Comparison of ENCODE assay signal across 10 cellular contexts in the genomic region with DNA sequence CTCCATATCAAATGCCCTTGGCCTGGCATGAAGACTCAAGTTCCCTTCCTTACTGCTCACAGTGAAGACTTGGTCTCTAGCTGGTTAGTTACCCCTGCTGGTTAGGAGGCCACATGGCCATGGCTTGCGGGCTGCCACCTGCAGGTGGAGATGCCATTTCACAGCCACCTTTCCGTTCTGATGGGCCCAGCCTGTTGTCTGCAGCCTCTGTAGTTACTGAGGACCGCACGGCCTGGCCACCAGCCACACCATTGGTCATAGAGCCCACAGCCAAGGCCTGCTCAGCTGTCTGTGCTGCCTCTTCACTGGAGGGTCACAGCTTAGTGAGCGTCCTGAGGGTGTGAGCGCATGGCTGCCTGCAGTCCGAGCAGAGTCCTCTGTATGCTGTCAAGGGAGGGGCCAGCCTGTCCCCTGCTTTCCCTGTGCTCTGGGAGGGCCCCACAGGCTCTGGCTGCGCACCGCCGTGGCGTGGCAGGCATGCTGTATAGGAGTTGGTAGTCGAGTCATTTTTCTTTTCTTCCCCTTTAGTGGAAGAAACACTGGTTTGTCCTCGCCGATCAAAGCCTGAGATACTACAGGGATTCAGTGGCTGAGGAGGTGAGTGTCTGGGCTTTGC. TPM values are rescaled to one million over a fixed set of nuclear protein-coding genes. Genes with fewer than 3 reads are reported as not detected.
A peak's percentile ranks its signal among the peaks of the same experiment; 100 is the strongest.
DNase-seq lines count a peak whose midpoint lies in the region; ATAC-seq, FAIRE-seq and TF ChIP-seq lines count a peak whose summit lies in the region.
"Had no signal": no experiment of that assay in that cellular context is flagged by ENCODE, and none has a peak within 500 bp of the region (broad histone marks: within the 10 kb centered on the region; RNA-seq: fewer than 3 reads in every experiment).

No MANE protein-coding gene starts in this region.

- intact Hi-C loops in heart right ventricle (cut with DNase I) (loop anchor here in 5 of 10 donors (5.0 to 10.0 kb wide), 4 partner anchors 88 to 158 kb away; partner anchors contain the start of genes FLCN (in 2 of the 5) and NT5M (in 1 of the 5)), cardiac septum (cut with DNase I) (no loop called here)

- no peaks in the 10 kb centered on the region for H3K79me2 ChIP-seq in SU-DHL-6 (ENCODE audit: insufficient read depth, low read length)

- no peaks in the 10 kb centered on the region for H3K9me3 Mint-ChIP-seq in stimulated activated effector memory CD8-positive, alpha-beta T cell treated with anti-CD3 and anti-CD28 coated beads, Interleukin-12 subunit alpha, Interleukin-12 subunit beta, amount 100 ng/mL, for 72 hours

- H3K27ac ChIP-seq in heart right ventricle: peak overlapping the region in 2 of 10 donors; percentile 4 to 31
- H3K27ac ChIP-seq in SU-DHL-6 (ENCODE audit: low read depth, low read length): no peak overlapping the region

- TF ChIP-seq POLR2A in GM12892 (IDR thresholded peaks at IDR 0.05; ENCODE audit: low read depth, low read length): no peak

- H3K9me3 ChIP-seq in heart right ventricle (no peaks in the 10 kb centered on the region), SU-DHL-6 (ENCODE audit: insufficient read depth, low read length) (no peaks in the 10 kb centered on the region)

- TF ChIP-seq CTCF in heart right ventricle (IDR thresholded peaks at IDR 0.05) (peak in 5 of 9 donors; percentile 6 to 40 (median 29)), SU-DHL-6 (IDR thresholded peaks at IDR 0.05; ENCODE audit: insufficient read depth, low read length, poor library complexity, severe bottlenecking) (peak; percentile 16), fibroblast of mammary gland (conservative IDR thresholded peaks at IDR 0.05; ENCODE audit: control insufficient read depth, insufficient read depth, low read depth, low read length) (peak; percentile 4)

- peak overlapping the region; percentile 68 for H3K27ac Mint-ChIP-seq in stimulated activated effector memory CD8-positive, alpha-beta T cell treated with anti-CD3 and anti-CD28 coated beads, Interleukin-12 subunit alpha, Interleukin-12 subunit beta, amount 100 ng/mL, for 72 hours

- no peaks in the 10 kb centered on the region for H3K9me2 ChIP-seq in SU-DHL-6 (replicated peaks; ENCODE audit: insufficient read depth, low read length)

- no peaks in the 10 kb centered on the region for H4K20me1 ChIP-seq in SU-DHL-6 (ENCODE audit: low read depth, low read length)

- H3K36me3 Mint-ChIP-seq in stimulated activated effector memory CD8-positive, alpha-beta T cell treated with anti-CD3 and anti-CD28 coated beads, Interleukin-12 subunit alpha, Interleukin-12 subunit beta, amount 100 ng/mL, for 72 hours: peaks cover 80% of the 10 kb centered on the region

- no peak for FAIRE-seq in GM12892 (lab: Jason Lieb, UNC)

- peaks cover 6 to 45% (median 25%) of the 10 kb centered on the region in 9 donors for H3K4me1 ChIP-seq in heart right ventricle

- peak in 1 of 2 donors; percentile 48 for DNase-seq in heart right ventricle
- no peak for DNase-seq in cardiac septum (ENCODE audit: low spot score)
- DNase-seq in fibroblast of mammary gland (ENCODE audit: low read depth): peak; percentile 59
- DNase-seq in stimulated activated effector memory CD8-positive, alpha-beta T cell treated with anti-CD3 and anti-CD28 coated beads, Interleukin-12 subunit alpha, Interleukin-12 subunit beta, amount 100 ng/mL, for 72 hours (ENCODE audit: low spot score in 2 of 2): no peak
- no peak for DNase-seq in GM12892 (ENCODE audit: insufficient read length)
- no peak for DNase-seq in NCI-H69 (lab: John Stamatoyannopoulos, UW)
- DNase-seq: NCI-H2107 had no signal

- peaks cover 0 to 99% (median 56%) of the 10 kb centered on the region in 9 donors for H3K36me3 ChIP-seq in heart right ventricle
- H3K36me3 ChIP-seq in SU-DHL-6 (ENCODE audit: low read length): no peaks in the 10 kb centered on the region

- H3K4me3 ChIP-seq in heart right ventricle: no peak overlapping the region
- no peak overlapping the region for H3K4me3 ChIP-seq in SU-DHL-6 (ENCODE audit: insufficient read depth, low read length, poor library complexity, severe bottlenecking)
- H3K4me3 ChIP-seq in fibroblast of mammary gland (ENCODE audit: control insufficient read depth, low read depth, low read length): no peak overlapping the region
- H3K4me3 ChIP-seq: dorsolateral prefrontal cortex had no signal

- H3K9ac ChIP-seq in SU-DHL-6 (ENCODE audit: low read length): no peak overlapping the region

- peaks cover 46% of the 10 kb centered on the region for H3K4me1 Mint-ChIP-seq in stimulated activated effector memory CD8-positive, alpha-beta T cell treated with anti-CD3 and anti-CD28 coated beads, Interleukin-12 subunit alpha, Interleukin-12 subunit beta, amount 100 ng/mL, for 72 hours

- H3F3A ChIP-seq in SU-DHL-6 (ENCODE audit: insufficient read depth): no peaks in the 10 kb centered on the region

- H3K4me3 Mint-ChIP-seq in stimulated activated effector memory CD8-positive, alpha-beta T cell treated with anti-CD3 and anti-CD28 coated beads, Interleukin-12 subunit alpha, Interleukin-12 subunit beta, amount 100 ng/mL, for 72 hours: no peak overlapping the region

- WGBS in heart right ventricle, 2 donors: 84 to 92% methylated on average over 14 of the region's 14 CpGs

- H3K27me3 ChIP-seq in heart right ventricle (no peaks in the 10 kb centered on the region), SU-DHL-6 (ENCODE audit: low read length) (no peaks in the 10 kb centered on the region)
- H3K27me3 ChIP-seq: dorsolateral prefrontal cortex had no signal

- ATAC-seq in heart right ventricle (peak in 2 of 8 donors; percentile 17 to 45), HG02852 (IDR thresholded peaks at IDR 0.05; ENCODE audit: unreplicated experiment) (no peak)
- no peak for ATAC-seq in stimulated activated effector memory CD8-positive, alpha-beta T cell treated with anti-CD3 and anti-CD28 coated beads, Interleukin-12 subunit alpha, Interleukin-12 subunit beta, amount 100 ng/mL, for 72 hours

- no peak overlapping the region for H3K4me2 ChIP-seq in SU-DHL-6 (ENCODE audit: low read depth, low read length, poor library complexity, severe bottlenecking)

- no peak overlapping the region for H2AFZ ChIP-seq in SU-DHL-6 (ENCODE audit: low read depth, low read length, severe bottlenecking)

RNA-seq across cellular contexts. Expression of gene PLD6, which starts 59.2 kb away (rescaled TPM):
- total RNA-seq in heart right ventricle (10 to 100 TPM in 2 of 10 donors, 1 to 10 TPM in 8; 6.0 to 16.3 (median 8.2) TPM), cardiac septum (1.4 TPM)
- 1 to 10 TPM; 3.7 to 6.9 TPM for polyA plus RNA-seq in heart right ventricle
- polyA plus RNA-seq in GM12892 (2012; ENCODE audit: missing spikeins): 10.2 TPM
